ENCODE assay signal across 8 cellular contexts in the genomic region with DNA sequence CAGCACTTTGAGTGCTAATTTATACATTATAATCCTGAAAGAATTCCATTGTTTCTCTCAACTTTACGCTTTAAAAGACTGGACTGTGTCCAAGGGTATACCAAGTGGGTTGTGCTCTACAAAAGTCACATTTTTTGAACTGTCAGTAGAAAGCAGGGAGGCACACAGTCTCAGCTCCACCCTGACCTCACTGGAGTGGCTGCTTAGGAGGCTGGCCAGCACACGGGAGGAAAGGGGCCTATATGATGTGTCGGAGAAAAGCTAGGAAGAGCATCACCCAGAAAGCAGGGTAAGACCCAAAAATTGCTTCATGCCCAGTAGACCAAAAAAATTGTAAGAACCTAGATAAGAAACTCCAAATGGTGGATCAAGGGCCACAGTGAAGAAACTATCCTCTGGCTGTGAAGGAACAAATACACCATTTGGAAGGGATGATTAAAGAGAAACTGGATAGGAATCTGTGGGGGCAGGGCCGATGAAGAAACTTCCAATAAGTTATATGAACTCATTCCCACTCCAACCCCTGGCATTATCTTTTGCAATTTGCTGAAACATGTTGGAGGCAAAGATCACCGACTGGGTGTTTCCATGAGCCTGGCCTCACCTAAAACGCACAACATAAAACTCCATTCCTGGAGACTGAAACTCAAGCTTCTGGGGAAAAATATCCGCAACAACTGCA. TPM values are rescaled to one million over a fixed set of nuclear protein-coding genes. Genes with fewer than 3 reads are reported as not detected.
A peak's percentile ranks its signal among the peaks of the same experiment; 100 is the strongest.
DNase-seq lines count a peak whose midpoint lies in the region; ATAC-seq, FAIRE-seq and TF ChIP-seq lines count a peak whose summit lies in the region.

No MANE protein-coding gene starts in this region.

- H3K9me3 ChIP-seq in right cardiac atrium (ENCODE audit: control insufficient read depth, low read length), result no peaks in the 10 kb centered on the region
- H3K9me3 ChIP-seq in mesodermal cell (ENCODE audit: control insufficient read depth, low read length), result no peaks in the 10 kb centered on the region
- H3K9me3 ChIP-seq in aorta (ENCODE audit: control insufficient read depth, low read length), result no peaks in the 10 kb centered on the region

- H3K27ac ChIP-seq in right cardiac atrium (ENCODE audit: low read length), result peak overlapping the region; percentile 91
- peak overlapping the region; percentile 95 for H3K27ac ChIP-seq in mesodermal cell (ENCODE audit: low read depth, low read length, severe bottlenecking)
- peak overlapping the region in 1 of 2 donors; percentile 10 for H3K27ac ChIP-seq in aorta (ENCODE audit: low read depth in 1 of 2, low read length in 2 of 2)

- H3K27me3 ChIP-seq in right cardiac atrium (ENCODE audit: control insufficient read depth, insufficient read depth) (no peaks in the 10 kb centered on the region), aorta (ENCODE audit: control insufficient read depth in 1 of 2, insufficient read depth in 2 of 2, low read length in 1 of 2) (no peaks in the 10 kb centered on the region)

- WGBS in right cardiac atrium, result 46% methylated on average over 7 of the region's 7 CpGs
- 36% methylated on average over 6 of the region's 7 CpGs; no CpG with 5 or more reads in 1 of the 2 experiments for WGBS in mesodermal cell (ENCODE audit: insufficient coverage in 2 of 2), 2 experiments
- WGBS in aorta, 2 donors, result 21 to 35% methylated on average over 7 of the region's 7 CpGs

- no peak for FAIRE-seq in frontal cortex (lab: Jason Lieb, UNC)

- H3K36me3 ChIP-seq in mesodermal cell (ENCODE audit: control insufficient read depth, insufficient read depth, low read length) (peaks cover 34% of the 10 kb centered on the region), aorta (ENCODE audit: control insufficient read depth in 1 of 2, insufficient read depth in 2 of 2, low read length in 1 of 2) (no peaks in the 10 kb centered on the region)

- H3K4me3 ChIP-seq in right cardiac atrium (ENCODE audit: low read length) (peak overlapping the region; percentile 86), cardiac fibroblast (replicated peaks in 1 of 2; ENCODE audit: low read depth in 2 of 2, low read length in 2 of 2) (peak overlapping the region; percentile 78 to 85), mesodermal cell (ENCODE audit: extremely low read depth, insufficient read depth, low read length, poor library complexity, severe bottlenecking) (peak overlapping the region; percentile 95), aorta (ENCODE audit: low read length in 2 of 2) (peak overlapping the region; percentile 75 to 77)

- DNase-seq in right cardiac atrium (no peak), left cardiac atrium (no peak), cardiac fibroblast (ENCODE audit: low read depth in 2 of 2) (peak in 1 of 2 donors; percentile 16), aorta (no peak), frontal cortex (ENCODE audit: low spot score in 2 of 2) (no peak), superior temporal gyrus (ENCODE audit: extremely low spot score) (no peak)

- intact Hi-C loops in right cardiac atrium (cut with DNase I) (no loop called here), left cardiac atrium (cut with DNase I) (loop anchor here in 1 of 2 donors (2.0 kb wide), 1 partner anchor 47 kb away; no protein-coding TSS in a partner anchor), aorta (cut with DNase I) (no loop called here)

- no peak for TF ChIP-seq CTCF in cardiac fibroblast (IDR thresholded peaks at IDR 0.05; ENCODE audit: low read depth, low read length)

- H3K4me1 ChIP-seq in right cardiac atrium (ENCODE audit: control insufficient read depth, insufficient read depth, low read length) (peaks cover 13% of the 10 kb centered on the region), mesodermal cell (ENCODE audit: control insufficient read depth, insufficient read depth, low read length, poor library complexity, severe bottlenecking) (peaks cover 52% of the 10 kb centered on the region), aorta (ENCODE audit: control insufficient read depth in 1 of 2, insufficient read depth in 2 of 2, low read length in 2 of 2) (peaks cover 8 to 15% of the 10 kb centered on the region in 2 donors)

- ATAC-seq in right cardiac atrium (no peak), left cardiac atrium (no peak), aorta (ENCODE audit: low FRiP score) (no peak), HG02623 (IDR thresholded peaks at IDR 0.05; ENCODE audit: unreplicated experiment) (no peak)

RNA-seq across cellular contexts. Expression of a gene that starts 1.9 kb away (rescaled TPM):
- total RNA-seq in right cardiac atrium (100 to 1,000 TPM; 108 to 245 (median 200) TPM), left cardiac atrium (100 to 1,000 TPM; 313 to 335 TPM), aorta (100 to 1,000 TPM; 188 to 386 TPM), frontal cortex (2.4 TPM)
- polyA plus RNA-seq in right cardiac atrium (223 TPM), aorta (100 to 1,000 TPM; 244 to 417 TPM)
- polyA plus RNA-seq in mesodermal cell (2013, experiment 1 of 2), result 786 TPM
- 897 TPM for polyA plus RNA-seq in mesodermal cell (2013, experiment 2 of 2)

RNA-seq across cellular contexts. Expression of a gene that starts 45.0 kb away (rescaled TPM):
- total RNA-seq in right cardiac atrium (100 to 1,000 TPM in 3 of 4 donors, 10 to 100 TPM in 1; 56.3 to 144 (median 113) TPM), left cardiac atrium (100 to 1,000 TPM; 178 to 195 TPM), aorta (100 to 1,000 TPM; 416 to 418 TPM), frontal cortex (1.6 TPM)
- polyA plus RNA-seq in right cardiac atrium (227 TPM), aorta (100 to 1,000 TPM; 751 to 960 TPM)
- polyA plus RNA-seq in mesodermal cell (2013, experiment 1 of 2), result 1,948 TPM
- 1,730 TPM for polyA plus RNA-seq in mesodermal cell (2013, experiment 2 of 2)

Comparison
In these comparisons a context has a peak if more than half of its experiments do, and no peak if none do; other contexts are left out.
1. RNA of a gene that starts 1.9 kb away (total RNA-seq): 188 to 386 TPM in aorta, 313 to 335 TPM in left cardiac atrium and 108 to 245 TPM in right cardiac atrium; 2.4 TPM in frontal cortex (single experiment); every median in the first group is over 10 times any median in the second.
2. RNA of a gene that starts 45.0 kb away (total RNA-seq): 416 to 418 TPM in aorta, 178 to 195 TPM in left cardiac atrium and 56.3 to 144 TPM in right cardiac atrium; 1.6 TPM in frontal cortex (single experiment); every median in the first group is over 10 times any median in the second.
3. Peak in every context shown above with its lines, with median percentiles within 50 percentile points of each other: H3K4me3 ChIP-seq.